8 cellular contexts compared by ENCODE assay signal in genomic region chr4:1246901-1247810, GRCh38. TPM values are rescaled to one million over a fixed set of nuclear protein-coding genes. Genes with fewer than 3 reads are reported as not detected.
DNase-seq lines count a peak whose midpoint lies in the region; ATAC-seq, FAIRE-seq and TF ChIP-seq lines count a peak whose summit lies in the region.

No MANE protein-coding gene starts in this region.

- TF ChIP-seq CTCF in AG09309 (IDR thresholded peaks at IDR 0.05; ENCODE audit: control insufficient read depth, insufficient read depth, low read depth, low read length, missing control alignments) (no peak), VCaP (conservative IDR thresholded peaks at IDR 0.05) (no peak)

- no peaks in the 10 kb centered on the region for H3K9me3 Mint-ChIP-seq in naive thymus-derived CD8-positive, alpha-beta T cell

- peaks cover 0 to 10% of the 10 kb centered on the region in 2 donors for H3K9me3 ChIP-seq in esophagus (ENCODE audit: control insufficient read depth in 2 of 2, insufficient read depth in 1 of 2, low read depth in 1 of 2, low read length in 1 of 2)

- H3K36me3 ChIP-seq in esophagus (ENCODE audit: control insufficient read depth in 2 of 2, insufficient read depth in 2 of 2, low read length in 1 of 2), result peaks cover 0 to 9% of the 10 kb centered on the region in 2 donors

- WGBS in esophagus, 2 donors, result 5 to 7% methylated on average over 46 of the region's 46 CpGs

- FAIRE-seq in GM19239 (lab: Jason Lieb, UNC), result peak; percentile 95

- no peaks in the 10 kb centered on the region for H3K27me3 ChIP-seq in esophagus (ENCODE audit: control insufficient read depth in 1 of 2, insufficient read depth in 2 of 2, low read length in 2 of 2)

- peak overlapping the region; percentile 97 for H3K27ac ChIP-seq in VCaP
- H3K27ac ChIP-seq in esophagus (ENCODE audit: low read depth in 2 of 2, low read length in 1 of 2), result peak overlapping the region; percentile 96 to 99

- no peak for DNase-seq in AG09309 (ENCODE audit: low read depth)
- DNase-seq in GM19239 (ENCODE audit: insufficient read length, low spot score), result peak; percentile 52
- peak in 3 of 10 donors; percentile 13 to 27 (median 24) for DNase-seq in naive thymus-derived CD8-positive, alpha-beta T cell
- DNase-seq in NCI-H1417 treated with DMSO at 0.1 percent for 48 hours (lab: John Stamatoyannopoulos, UW), result no peak

- ATAC-seq in naive thymus-derived CD8-positive, alpha-beta T cell, result no peak
- ATAC-seq in HG02759 (IDR thresholded peaks at IDR 0.05; ENCODE audit: unreplicated experiment), result no peak
- no peak for ATAC-seq in GM19395 (IDR thresholded peaks at IDR 0.05; ENCODE audit: unreplicated experiment)

- POLR2A ChIA-PET in naive thymus-derived CD8-positive, alpha-beta T cell (lab: Charles Lee), result interaction anchor here (0.6 to 5.2 kb wide), 15 partner anchors 13 to 626 kb away, joined by 3 to 106 read pairs (median 5); partner anchors contain the start of genes SPON2 and UVSSA

- no peaks in the 10 kb centered on the region for H3K27me3 Mint-ChIP-seq in naive thymus-derived CD8-positive, alpha-beta T cell

- H3K4me3 ChIP-seq in AG09309 (ENCODE audit: control insufficient read depth, low read depth, low read length) (peak overlapping the region; percentile 77), esophagus (ENCODE audit: low read depth in 1 of 2, low read length in 2 of 2) (peak overlapping the region; percentile 75 to 80)

- peak overlapping the region; percentile 70 to 93 (median 88) for H3K27ac Mint-ChIP-seq in naive thymus-derived CD8-positive, alpha-beta T cell

- H3K4me1 Mint-ChIP-seq in naive thymus-derived CD8-positive, alpha-beta T cell, result peaks cover 32 to 78% (median 72%) of the 10 kb centered on the region in 4 donors

- peak overlapping the region; percentile 78 to 91 (median 86) for H3K4me3 Mint-ChIP-seq in naive thymus-derived CD8-positive, alpha-beta T cell

- H3K36me3 Mint-ChIP-seq in naive thymus-derived CD8-positive, alpha-beta T cell, result peaks cover 0 to 7% (median 0%) of the 10 kb centered on the region in 3 donors

- peaks cover 22 to 59% of the 10 kb centered on the region in 2 donors for H3K4me1 ChIP-seq in esophagus (ENCODE audit: control insufficient read depth in 2 of 2, insufficient read depth in 2 of 2, low read length in 1 of 2)

RNA-seq across cellular contexts. Expression of gene CTBP1, which starts 1.8 kb away (rescaled TPM):
- polyA plus RNA-seq in esophagus, result 10 to 100 TPM; 71.7 to 87.2 TPM
- total RNA-seq in naive thymus-derived CD8-positive, alpha-beta T cell, result 100 to 1,000 TPM; 189 to 193 TPM
- 100 to 1,000 TPM in 1 of 3 donors, 10 to 100 TPM in 2; 51.0 to 104 (median 93.7) TPM for polyA plus RNA-seq in naive thymus-derived CD8-positive, alpha-beta T cell

RNA-seq across cellular contexts. Expression of gene MAEA, which starts 42.5 kb away (rescaled TPM):
- polyA plus RNA-seq in esophagus, result 10 to 100 TPM; 43.3 to 54.3 TPM
- 100 to 1,000 TPM; 107 to 112 TPM for total RNA-seq in naive thymus-derived CD8-positive, alpha-beta T cell
- polyA plus RNA-seq in naive thymus-derived CD8-positive, alpha-beta T cell, result 10 to 100 TPM; 56.7 to 75.1 (median 59.2) TPM
